Comparison of ENCODE assay signal across 22 cellular contexts in genomic region chr1:59592924-59593323, GRCh38.
DNase-seq lines count a peak whose midpoint lies in the region; ATAC-seq, FAIRE-seq and TF ChIP-seq lines count a peak whose summit lies in the region.
"Had no signal": no experiment of that assay in that cellular context is flagged by ENCODE, and none has a peak within 500 bp of the region (broad histone marks: within the 10 kb centered on the region; RNA-seq: fewer than 3 reads in every experiment).

No MANE protein-coding gene starts in this region.

- no peaks in the 10 kb centered on the region for H3K27me3 Mint-ChIP-seq in activated T-helper 17 cell treated with anti-CD3 and anti-CD28 coated beads, Interleukin-2, amount 50 U/mL, for 72 hours
- no peaks in the 10 kb centered on the region for H3K27me3 Mint-ChIP-seq in activated T-helper 1 cell treated with anti-CD3 and anti-CD28 coated beads, Interleukin-12 subunit alpha, Interleukin-12 subunit beta, Interleukin-2, Interleukin-4 antibody, amounts not matched to agents 30 ng/mL and 10 ng/mL and 1 ng/mL, durations not matched to agents 14 hours and 24 hours and 36 hours (ENCODE audit: insufficient read depth)

- in situ Hi-C loops in HepG2 (cut with HindIII; ENCODE audit: extremely low pct_ligation_motif_present, low pct_unique_long_range_greater_than_20kb): no loop called here

- H3K4me1 ChIP-seq in DND-41 (ENCODE audit: insufficient read depth, low read length) (peaks cover 3% of the 10 kb centered on the region; the same call in 1 of the 2 replicates), HepG2 (ENCODE audit: insufficient read depth, low read length) (peaks cover 40% of the 10 kb centered on the region)

- no peaks in the 10 kb centered on the region for H3K9me3 ChIP-seq in DND-41 (ENCODE audit: insufficient read depth, low read length, severe bottlenecking)
- no peaks in the 10 kb centered on the region for H3K9me3 ChIP-seq in HepG2 (ENCODE audit: low read length)
- H3K9me3 ChIP-seq: SK-N-SH had no signal

- TF ChIP-seq POLR2A in HepG2 (IDR thresholded peaks at IDR 0.05; ENCODE audit: insufficient read depth in 1 of 2, low read depth in 2 of 2, low read length in 2 of 2): no peak

- no peaks in the 10 kb centered on the region for H3K27me3 ChIP-seq in DND-41 (ENCODE audit: insufficient read depth, low read length, poor library complexity)
- no peaks in the 10 kb centered on the region for H3K27me3 ChIP-seq in HepG2 (ENCODE audit: control insufficient read depth in 1 of 2, insufficient read depth in 2 of 2, low read length in 2 of 2)

- peaks cover 3% of the 10 kb centered on the region for H3K9me3 Mint-ChIP-seq in activated T-helper 17 cell treated with anti-CD3 and anti-CD28 coated beads, Interleukin-2, amount 50 U/mL, for 72 hours
- H3K9me3 Mint-ChIP-seq in activated T-helper 1 cell treated with anti-CD3 and anti-CD28 coated beads, Interleukin-12 subunit alpha, Interleukin-12 subunit beta, Interleukin-2, Interleukin-4 antibody, amounts not matched to agents 30 ng/mL and 10 ng/mL and 1 ng/mL, durations not matched to agents 14 hours and 24 hours and 36 hours: no peaks in the 10 kb centered on the region

- no peak for FAIRE-seq in HepG2 (lab: Jason Lieb, UNC)
- FAIRE-seq: HTR-8/SVneo, K562, RCC 7860 had no signal

- no peaks in the 10 kb centered on the region for H4K20me1 ChIP-seq in DND-41 (ENCODE audit: insufficient read depth, low read length)
- no peaks in the 10 kb centered on the region for H4K20me1 ChIP-seq in HepG2 (ENCODE audit: insufficient read depth, low read length)

- H3K4me2 ChIP-seq in DND-41 (ENCODE audit: insufficient read depth, low read length) (no peak overlapping the region), HepG2 (ENCODE audit: low read depth, low read length) (no peak overlapping the region)
- H3K4me2 ChIP-seq: GM23338, SK-N-SH had no signal

- WGBS in HepG2 (ENCODE audit: low lambda C conversion rate): 95% methylated on average over 2 of the region's 2 CpGs

- H2AFZ ChIP-seq in DND-41 (ENCODE audit: low read depth, low read length): no peak overlapping the region
- H2AFZ ChIP-seq in HepG2 (ENCODE audit: low read length): no peak overlapping the region
- H2AFZ ChIP-seq: GM23338 had no signal

- no TSS peak for BruUV-seq in HepG2 (replicated peaks; lab: Mats Ljungman, UMichigan)

- H3K4me3 ChIP-seq in DND-41 (ENCODE audit: low read depth in 1 of 2, low read length in 2 of 2) (no peak overlapping the region), HepG2 (replicated peaks in 1 of 3; ENCODE audit: insufficient read depth in 1 of 3, low read depth in 2 of 3, low read length in 3 of 3) (no peak overlapping the region)
- H3K4me3 ChIP-seq: GM23338, K562 had no signal

- no peak overlapping the region for H3K27ac Mint-ChIP-seq in activated T-helper 17 cell treated with anti-CD3 and anti-CD28 coated beads, Interleukin-2, amount 50 U/mL, for 72 hours
- H3K27ac Mint-ChIP-seq in activated T-helper 1 cell treated with anti-CD3 and anti-CD28 coated beads, Interleukin-12 subunit alpha, Interleukin-12 subunit beta, Interleukin-2, Interleukin-4 antibody, amounts not matched to agents 30 ng/mL and 10 ng/mL and 1 ng/mL, durations not matched to agents 14 hours and 24 hours and 36 hours: no peak overlapping the region
- H3K27ac Mint-ChIP-seq: CD14-positive monocyte, GM23338 had no signal

- H3K79me2 ChIP-seq in DND-41 (ENCODE audit: insufficient read depth, low read length): no peaks in the 10 kb centered on the region
- H3K79me2 ChIP-seq in HepG2 (ENCODE audit: insufficient read depth, low read length): no peaks in the 10 kb centered on the region

- POLR2A ChIA-PET in HepG2 (lab: Yijun Ruan, JAX): interaction anchor here (2.5 kb wide), 1 partner anchor 106 kb away, joined by 13 read pairs; no protein-coding TSS in a partner anchor

- ATAC-seq in DND-41 (ENCODE audit: insufficient read depth, low read depth): peak; percentile 93
- peak; percentile 44 for ATAC-seq in GM19463 (IDR thresholded peaks at IDR 0.05; ENCODE audit: unreplicated experiment)
- peak; percentile 46 for ATAC-seq in HG03095 (IDR thresholded peaks at IDR 0.05; ENCODE audit: unreplicated experiment)
- ATAC-seq in activated T-helper 17 cell treated with anti-CD3 and anti-CD28 coated beads, Interleukin-2, amount 50 U/mL, for 72 hours (replicated peaks): peak; percentile 63
- no peak for ATAC-seq in HepG2
- ATAC-seq: GM23338, HCT116, K562 had no signal

- TF ChIP-seq CTCF in DND-41 (IDR thresholded peaks at IDR 0.05; ENCODE audit: borderline replicate concordance, extremely low read depth, low read length, poor library complexity, severe bottlenecking) (no peak), HepG2 (CRISPR knock-in tag; IDR thresholded peaks at IDR 0.05) (no peak)

- no peak overlapping the region for H3K27ac ChIP-seq in DND-41 (ENCODE audit: low read length)
- no peak overlapping the region for H3K27ac ChIP-seq in HepG2 (ENCODE audit: extremely low read length, insufficient read depth, low read length)
- H3K27ac ChIP-seq: HL-60 had no signal

- no peaks in the 10 kb centered on the region for H3K4me1 Mint-ChIP-seq in activated T-helper 17 cell treated with anti-CD3 and anti-CD28 coated beads, Interleukin-2, amount 50 U/mL, for 72 hours
- H3K4me1 Mint-ChIP-seq in activated T-helper 1 cell treated with anti-CD3 and anti-CD28 coated beads, Interleukin-12 subunit alpha, Interleukin-12 subunit beta, Interleukin-2, Interleukin-4 antibody, amounts not matched to agents 30 ng/mL and 10 ng/mL and 1 ng/mL, durations not matched to agents 14 hours and 24 hours and 36 hours (ENCODE audit: low read depth): no peaks in the 10 kb centered on the region
- H3K4me1 Mint-ChIP-seq: CD14-positive monocyte had no signal

- no peaks in the 10 kb centered on the region for H3K36me3 Mint-ChIP-seq in activated T-helper 17 cell treated with anti-CD3 and anti-CD28 coated beads, Interleukin-2, amount 50 U/mL, for 72 hours (ENCODE audit: low read depth)
- H3K36me3 Mint-ChIP-seq in activated T-helper 1 cell treated with anti-CD3 and anti-CD28 coated beads, Interleukin-12 subunit alpha, Interleukin-12 subunit beta, Interleukin-2, Interleukin-4 antibody, amounts not matched to agents 30 ng/mL and 10 ng/mL and 1 ng/mL, durations not matched to agents 14 hours and 24 hours and 36 hours (ENCODE audit: low read depth): no peaks in the 10 kb centered on the region
- H3K36me3 Mint-ChIP-seq: CD14-positive monocyte had no signal

- CTCF ChIA-PET in HepG2 (lab: Yijun Ruan, JAX; ENCODE audit: low intra/inter-chr PET ratio, low total read pairs): no interaction called here

- H3K4me3 Mint-ChIP-seq in activated T-helper 17 cell treated with anti-CD3 and anti-CD28 coated beads, Interleukin-2, amount 50 U/mL, for 72 hours: no peak overlapping the region
- H3K4me3 Mint-ChIP-seq in activated T-helper 1 cell treated with anti-CD3 and anti-CD28 coated beads, Interleukin-12 subunit alpha, Interleukin-12 subunit beta, Interleukin-2, Interleukin-4 antibody, amounts not matched to agents 30 ng/mL and 10 ng/mL and 1 ng/mL, durations not matched to agents 14 hours and 24 hours and 36 hours: no peak overlapping the region
- H3K4me3 Mint-ChIP-seq: CD14-positive monocyte, GM23338 had no signal

- TF ChIP-seq RAD21 in HepG2 (CRISPR knock-in tag; IDR thresholded peaks at IDR 0.05): no peak

- no peak for TF ChIP-seq EP300 in HepG2 (IDR thresholded peaks at IDR 0.05; ENCODE audit: low read depth in 2 of 2, low read length in 2 of 2)
- no peak for TF ChIP-seq EP300 in HepG2 (CRISPR knock-in tag; IDR thresholded peaks at IDR 0.05; ENCODE audit: borderline replicate concordance)

- H3K9ac ChIP-seq in DND-41 (ENCODE audit: low read depth, low read length): no peak overlapping the region
- no peak overlapping the region for H3K9ac ChIP-seq in HepG2 (ENCODE audit: insufficient read depth, low read depth, low read length)
- H3K9ac ChIP-seq: SK-N-SH had no signal

- H3K36me3 ChIP-seq in DND-41 (ENCODE audit: insufficient read depth, low read length): no peaks in the 10 kb centered on the region
- H3K36me3 ChIP-seq in HepG2 (replicated peaks in 1 of 2; ENCODE audit: control insufficient read depth in 1 of 2, insufficient read depth in 2 of 2, low read length in 2 of 2): no peaks in the 10 kb centered on the region

- DNase-seq in DND-41 (peak; percentile 58), UCSD-AML1 (lab: John Stamatoyannopoulos, UW; ENCODE audit: unreplicated experiment) (no peak), HepG2 (ENCODE audit: low spot score) (no peak), Ammon's horn (ENCODE audit: low spot score) (no peak)
- no peak for DNase-seq in activated T-helper 1 cell treated with anti-CD3 and anti-CD28 coated beads, Interleukin-12 subunit alpha, Interleukin-12 subunit beta, Interleukin-2, Interleukin-4 antibody, amounts not matched to agents 30 ng/mL and 10 ng/mL and 1 ng/mL, durations not matched to agents 14 hours and 24 hours and 36 hours (ENCODE audit: low spot score)
- DNase-seq: COR-L47, NCI-H1436, NCI-H2029 treated with DMSO at 0.1 percent for 48 hours, NCI-H524 treated with DMSO at 0.1 percent for 48 hours, Right ventricle myocardium superior, SK-N-SH, T-helper 1 cell had no signal

- intact Hi-C loops in activated T-helper 1 cell treated with anti-CD3 and anti-CD28 coated beads, Interleukin-12 subunit alpha, Interleukin-12 subunit beta, Interleukin-2, Interleukin-4 antibody, amounts not matched to agents 30 ng/mL and 10 ng/mL and 1 ng/mL, durations not matched to agents 14 hours and 24 hours and 36 hours (cut with micrococcal nuclease): no loop called here
- intact Hi-C loops in HepG2 (cut with micrococcal nuclease; ENCODE audit: unreplicated experiment): no loop called here

TF ChIP-seq in HepG2, 621 proteins besides CTCF, POLR2A, EP300 and RAD21:
- TF ChIP-seq MED8 (CRISPR knock-in tag; IDR thresholded peaks at IDR 0.05; ENCODE audit: insufficient replicate concordance) (no peak), HOXA3 (CRISPR knock-in tag; IDR thresholded peaks at IDR 0.05) (no peak), KDM6A (CRISPR knock-in tag; IDR thresholded peaks at IDR 0.05; ENCODE audit: low read depth) (no peak)
TF ChIP-seq in HepG2: peak in this region for 0.
